10 cellular contexts compared by ENCODE assay signal in genomic region chr17:82838386-82839063, GRCh38. TPM values are rescaled to one million over a fixed set of nuclear protein-coding genes. Genes with fewer than 3 reads are reported as not detected.
DNase-seq lines count a peak whose midpoint lies in the region; ATAC-seq and TF ChIP-seq lines count a peak whose summit lies in the region.
"Had no signal": no experiment of that assay in that cellular context is flagged by ENCODE, and none has a peak within 500 bp of the region (broad histone marks: within the 10 kb centered on the region; RNA-seq: fewer than 3 reads in every experiment).

No MANE protein-coding gene starts in this region.

- no peak overlapping the region for H4K91ac ChIP-seq in neuronal stem cell (ENCODE audit: low read depth, low read length, poor library complexity)

- TF ChIP-seq CTCF in CD14-positive monocyte (IDR thresholded peaks at IDR 0.05) (no peak), nephron progenitor cell (IDR thresholded peaks at IDR 0.05) (no peak)

- no peak overlapping the region for H3K4me2 ChIP-seq in neuronal stem cell (ENCODE audit: insufficient read depth, low read length, poor library complexity, severe bottlenecking)

- H3K4ac ChIP-seq in neuronal stem cell (ENCODE audit: low read length) = no peak overlapping the region

- peak; percentile 80 for DNase-seq in CD14-positive monocyte (ENCODE audit: low spot score)
- peak; percentile 63 for DNase-seq in NCI-H69 (lab: John Stamatoyannopoulos, UW)
- DNase-seq in nephron progenitor cell = no peak
- DNase-seq in GM19240 (ENCODE audit: insufficient read length, low spot score) = no peak
- DNase-seq in HUDEP-2 (lab: John Stamatoyannopoulos, UW; ENCODE audit: unreplicated experiment in 76 of 76) = no peak
- no peak for DNase-seq in medulla oblongata (ENCODE audit: extremely low spot score)
- no peak for DNase-seq in neuronal stem cell (ENCODE audit: low spot score)
- DNase-seq: stimulated activated CD4-positive, alpha-beta T cell treated with anti-CD3 and anti-CD28 coated beads, Interleukin-4, amount 100 ng/mL, for 1 hour had no signal

- no peak overlapping the region for H2AK5ac ChIP-seq in neuronal stem cell (ENCODE audit: low read depth, low read length)

- no peak overlapping the region for H2BK15ac ChIP-seq in neuronal stem cell (ENCODE audit: low read length)

- peaks cover 0 to 14% of the 10 kb centered on the region in 2 donors for H3K4me1 ChIP-seq in neuronal stem cell (ENCODE audit: control insufficient read depth in 2 of 2, insufficient read depth in 1 of 2, low read depth in 1 of 2, low read length in 2 of 2)

- intact Hi-C loops in CD14-positive monocyte (cut with micrococcal nuclease) = no loop called here

- peaks cover 0 to 7% (median 0%) of the 10 kb centered on the region in 3 donors for H3K27me3 Mint-ChIP-seq in CD14-positive monocyte (ENCODE audit: low read depth in 3 of 3)
- peaks cover 6% of the 10 kb centered on the region for H3K27me3 Mint-ChIP-seq in nephron progenitor cell (ENCODE audit: low read depth, poor library complexity)

- H3K4me3 Mint-ChIP-seq in CD14-positive monocyte (peak overlapping the region in 1 of 2 donors; percentile 70), nephron progenitor cell (peak overlapping the region; percentile 45)

- H3K36me3 ChIP-seq in neuronal stem cell (replicated peaks in 1 of 2; ENCODE audit: control insufficient read depth in 2 of 2, insufficient read depth in 2 of 2, low read length in 2 of 2) = peaks cover 6 to 41% of the 10 kb centered on the region in 2 donors

- no peak overlapping the region for H3K18ac ChIP-seq in neuronal stem cell (ENCODE audit: low read length)

- H3K27me3 ChIP-seq in neuronal stem cell (ENCODE audit: control insufficient read depth in 3 of 3, insufficient read depth in 3 of 3, low read depth in 1 of 3, low read length in 3 of 3) = no peaks in the 10 kb centered on the region

- H3K9me3 ChIP-seq in neuronal stem cell (replicated peaks in 1 of 2; ENCODE audit: control insufficient read depth in 2 of 2, insufficient read depth in 1 of 2, low read depth in 1 of 2, low read length in 2 of 2) = no peaks in the 10 kb centered on the region

- no peak overlapping the region for H3K23ac ChIP-seq in neuronal stem cell (ENCODE audit: low read depth, low read length, poor library complexity)

- no peak overlapping the region for H3K27ac ChIP-seq in neuronal stem cell (replicated peaks; ENCODE audit: low read length)

- peaks cover 0 to 4% (median 0%) of the 10 kb centered on the region in 7 donors for H3K9me3 Mint-ChIP-seq in CD14-positive monocyte
- no peaks in the 10 kb centered on the region for H3K9me3 Mint-ChIP-seq in nephron progenitor cell

- H3K9ac ChIP-seq in neuronal stem cell (ENCODE audit: low read depth, low read length, poor library complexity) = no peak overlapping the region

- no CpG with 5 or more reads among the region's 17 CpGs for WGBS in neuronal stem cell (ENCODE audit: extremely low coverage in 2 of 2, insufficient read length in 2 of 2, insufficient replicate concordance in 1 of 2), 2 donors

- no peak overlapping the region for H4K8ac ChIP-seq in neuronal stem cell (ENCODE audit: low read depth, low read length)

- H3K27ac Mint-ChIP-seq in CD14-positive monocyte = peak overlapping the region; percentile 73 to 90 (median 83)
- H3K27ac Mint-ChIP-seq in nephron progenitor cell = peak overlapping the region; percentile 91

- H2BK5ac ChIP-seq in neuronal stem cell (ENCODE audit: low read length) = no peak overlapping the region

- ATAC-seq in esophagus mucosa = peak; percentile 34

- H3K4me1 Mint-ChIP-seq in CD14-positive monocyte (peaks cover 41% of the 10 kb centered on the region), nephron progenitor cell (peaks cover 77% of the 10 kb centered on the region)

- H2AFZ ChIP-seq in neuronal stem cell (ENCODE audit: low read length) = no peak overlapping the region

- H3K36me3 Mint-ChIP-seq in CD14-positive monocyte (peaks cover 3 to 7% of the 10 kb centered on the region in 2 donors), nephron progenitor cell (ENCODE audit: low read depth) (peaks cover 11% of the 10 kb centered on the region)

- no peak overlapping the region for H3K14ac ChIP-seq in neuronal stem cell (ENCODE audit: low read length)

- no peak overlapping the region for H3K4me3 ChIP-seq in neuronal stem cell (ENCODE audit: low read length in 2 of 2)

- H2BK12ac ChIP-seq in neuronal stem cell (ENCODE audit: low read length) = no peak overlapping the region

- no peak overlapping the region for H2BK120ac ChIP-seq in neuronal stem cell (ENCODE audit: low read depth, low read length)

- H3K79me1 ChIP-seq in neuronal stem cell (ENCODE audit: low read depth, low read length) = peaks cover 3% of the 10 kb centered on the region

RNA-seq across cellular contexts. Expression of gene ZNF750, which starts 1.3 kb away (rescaled TPM):
- not detected for polyA plus RNA-seq in CD14-positive monocyte
- total RNA-seq in esophagus mucosa = 133 TPM
- polyA plus RNA-seq in neuronal stem cell (2013, experiment 1 of 2) = 0.01 TPM
- 0.01 TPM for polyA plus RNA-seq in neuronal stem cell (2013, experiment 2 of 2)
- polyA plus RNA-seq: BJ had no signal

Comparison
In these comparisons a context has a peak if more than half of its experiments do, and no peak if none do; other contexts are left out.
1. DNase-seq: peak in CD14-positive monocyte (single experiment) and NCI-H69 (single experiment); none in nephron progenitor cell (single experiment), GM19240 (single experiment), HUDEP-2 (0 of 76), medulla oblongata (single experiment) and neuronal stem cell (single experiment).